Comparison of ENCODE assay signal across 25 cellular contexts in the genomic region with DNA sequence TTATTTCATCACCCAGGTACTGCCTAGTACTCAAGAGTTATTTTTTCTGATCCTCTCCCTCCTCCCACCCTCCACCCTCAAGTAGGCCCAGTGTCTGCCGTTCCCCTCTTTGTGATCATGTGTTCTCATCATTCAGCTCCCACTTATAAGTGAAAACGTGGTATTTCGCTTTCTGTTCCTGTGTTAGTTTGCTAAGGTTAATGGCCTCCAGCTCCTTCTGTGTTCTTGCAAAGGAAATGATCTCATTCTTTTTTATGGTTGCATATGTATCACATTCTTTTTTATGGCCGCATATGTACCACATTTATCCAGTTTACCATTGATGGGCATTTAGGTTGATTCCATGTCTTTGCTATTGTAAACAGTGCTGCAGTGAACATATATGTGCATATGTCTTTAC. TPM values are rescaled to one million over a fixed set of nuclear protein-coding genes. Genes with fewer than 3 reads are reported as not detected.
A peak's percentile ranks its signal among the peaks of the same experiment; 100 is the strongest.
DNase-seq lines count a peak whose midpoint lies in the region; ATAC-seq, FAIRE-seq and TF ChIP-seq lines count a peak whose summit lies in the region.
"Had no signal": no experiment of that assay in that cellular context is flagged by ENCODE, and none has a peak within 500 bp of the region (broad histone marks: within the 10 kb centered on the region; RNA-seq: fewer than 3 reads in every experiment).

No MANE protein-coding gene starts in this region.

- H3K79me2 ChIP-seq in Karpas-422 (ENCODE audit: low read length) (peaks cover 47% of the 10 kb centered on the region), endothelial cell of umbilical vein (ENCODE audit: control insufficient read depth, insufficient read depth, low read length) (peaks cover 23% of the 10 kb centered on the region)

- peaks cover 73% of the 10 kb centered on the region for H3K36me3 ChIP-seq in Karpas-422 (ENCODE audit: insufficient read depth, low read length)
- H3K36me3 ChIP-seq in endothelial cell of umbilical vein (ENCODE audit: control insufficient read depth in 2 of 2, extremely low read depth in 1 of 2, insufficient read depth in 2 of 2, low read length in 2 of 2) = peaks cover 5 to 18% of the 10 kb centered on the region in 2 experiments

- H4K20me1 ChIP-seq in Karpas-422 (ENCODE audit: insufficient read depth, low read depth, low read length) = no peaks in the 10 kb centered on the region
- no peaks in the 10 kb centered on the region for H4K20me1 ChIP-seq in endothelial cell of umbilical vein (replicated peaks; ENCODE audit: control insufficient read depth, extremely low read depth, insufficient read depth, low read length)

- ATAC-seq in GM21737 (IDR thresholded peaks at IDR 0.05; ENCODE audit: unreplicated experiment) = no peak

- CTCF ChIA-PET in activated naive CD4-positive, alpha-beta T cell treated with anti-CD3 and anti-CD28 coated beads for 36 hours (lab: Charles Lee) = interaction anchor here (0.6 kb wide), 1 partner anchor 36 kb away, joined by 3 read pairs; no protein-coding TSS in a partner anchor
- CTCF ChIA-PET in endothelial cell of umbilical vein (lab: Charles Lee) = interaction anchor here (0.9 to 1.7 kb wide), 2 partner anchors 45 to 120 kb away, joined by 3 to 4 read pairs; no protein-coding TSS in a partner anchor

- H3K27ac ChIP-seq in Karpas-422 (ENCODE audit: low read length) (no peak overlapping the region), endothelial cell of umbilical vein (ENCODE audit: insufficient read depth, low read depth, low read length) (no peak overlapping the region)
- H3K27ac ChIP-seq: HL-60, KMS-11, SK-N-MC had no signal

- TF ChIP-seq CTCF in endothelial cell of umbilical vein (IDR thresholded peaks at IDR 0.05; ENCODE audit: extremely low read depth in 1 of 2, insufficient read depth in 1 of 2, low read depth in 1 of 2, low read length in 2 of 2) = no peak

- no peaks in the 10 kb centered on the region for H3K9me1 ChIP-seq in endothelial cell of umbilical vein (replicated peaks; ENCODE audit: control insufficient read depth, extremely low read depth, insufficient read depth, low read length)

- dilution Hi-C loops in endothelial cell of umbilical vein (cut with MboI; ENCODE audit: extremely low pct_ligation_motif_present, low sequenced_read_pairs) = no loop called here

- H3K27me3 Mint-ChIP-seq in activated CD4-positive, alpha-beta T cell treated with anti-CD3 and anti-CD28 coated beads, Interleukin-2, amount 10 ng/mL, durations not matched to agents 24 days and 14 days = no peaks in the 10 kb centered on the region
- H3K27me3 Mint-ChIP-seq in activated naive CD4-positive, alpha-beta T cell treated with anti-CD3 and anti-CD28 coated beads for 36 hours (ENCODE audit: low read depth) = no peaks in the 10 kb centered on the region
- H3K27me3 Mint-ChIP-seq: IgD-negative memory B cell had no signal

- intact Hi-C loops in activated CD4-positive, alpha-beta T cell treated with anti-CD3 and anti-CD28 coated beads, Interleukin-2, amount 10 ng/mL, durations not matched to agents 24 days and 14 days (cut with micrococcal nuclease) = no loop called here
- intact Hi-C loops in activated naive CD4-positive, alpha-beta T cell treated with anti-CD3 and anti-CD28 coated beads for 36 hours (cut with micrococcal nuclease) = no loop called here
- intact Hi-C loops in endothelial cell of umbilical vein (cut with micrococcal nuclease) = no loop called here

- H3K9me3 Mint-ChIP-seq in activated CD4-positive, alpha-beta T cell treated with anti-CD3 and anti-CD28 coated beads, Interleukin-2, amount 10 ng/mL, durations not matched to agents 24 days and 14 days = no peaks in the 10 kb centered on the region
- no peaks in the 10 kb centered on the region for H3K9me3 Mint-ChIP-seq in activated naive CD4-positive, alpha-beta T cell treated with anti-CD3 and anti-CD28 coated beads for 36 hours
- H3K9me3 Mint-ChIP-seq: IgD-negative memory B cell had no signal

- H3K36me3 Mint-ChIP-seq in activated CD4-positive, alpha-beta T cell treated with anti-CD3 and anti-CD28 coated beads, Interleukin-2, amount 10 ng/mL, durations not matched to agents 24 days and 14 days (ENCODE audit: low read depth) = peaks cover 64% of the 10 kb centered on the region
- H3K36me3 Mint-ChIP-seq in activated naive CD4-positive, alpha-beta T cell treated with anti-CD3 and anti-CD28 coated beads for 36 hours (ENCODE audit: low read depth) = peaks cover 44% of the 10 kb centered on the region

- POLR2A ChIA-PET in endothelial cell of umbilical vein (lab: Charles Lee) = interaction anchor here (0.7 kb wide), 1 partner anchor 9 kb away, joined by 3 read pairs; a partner anchor contains a TSS

- H2AFZ ChIP-seq in Karpas-422 (ENCODE audit: low read length) (no peak overlapping the region), endothelial cell of umbilical vein (ENCODE audit: low read depth, low read length) (no peak overlapping the region)

- no peak overlapping the region for H3K4me3 Mint-ChIP-seq in activated CD4-positive, alpha-beta T cell treated with anti-CD3 and anti-CD28 coated beads, Interleukin-2, amount 10 ng/mL, durations not matched to agents 24 days and 14 days
- no peak overlapping the region for H3K4me3 Mint-ChIP-seq in activated naive CD4-positive, alpha-beta T cell treated with anti-CD3 and anti-CD28 coated beads for 36 hours
- H3K4me3 Mint-ChIP-seq: IgD-negative memory B cell had no signal

- H3K27ac Mint-ChIP-seq in activated CD4-positive, alpha-beta T cell treated with anti-CD3 and anti-CD28 coated beads, Interleukin-2, amount 10 ng/mL, durations not matched to agents 24 days and 14 days = peak overlapping the region; percentile 71
- peak overlapping the region; percentile 51 for H3K27ac Mint-ChIP-seq in activated naive CD4-positive, alpha-beta T cell treated with anti-CD3 and anti-CD28 coated beads for 36 hours
- H3K27ac Mint-ChIP-seq: IgD-negative memory B cell had no signal

- H3K27me3 ChIP-seq in Karpas-422 (ENCODE audit: low read length) (no peaks in the 10 kb centered on the region), endothelial cell of umbilical vein (ENCODE audit: control insufficient read depth in 2 of 2, insufficient read depth in 2 of 2, low read length in 2 of 2) (no peaks in the 10 kb centered on the region)

- no TSS peak for BruUV-seq in endothelial cell of umbilical vein (replicated peaks; lab: Mats Ljungman, UMichigan)

- peaks cover 23% of the 10 kb centered on the region for H3K4me1 Mint-ChIP-seq in activated CD4-positive, alpha-beta T cell treated with anti-CD3 and anti-CD28 coated beads, Interleukin-2, amount 10 ng/mL, durations not matched to agents 24 days and 14 days
- peaks cover 18% of the 10 kb centered on the region for H3K4me1 Mint-ChIP-seq in activated naive CD4-positive, alpha-beta T cell treated with anti-CD3 and anti-CD28 coated beads for 36 hours (ENCODE audit: low read depth)

- no peak for FAIRE-seq in endothelial cell of umbilical vein (lab: Jason Lieb, UNC)
- FAIRE-seq: GM18507, H54, RCC 7860 had no signal

- no peak for DNase-seq in activated CD4-positive, alpha-beta T cell treated with anti-CD3 and anti-CD28 coated beads, Interleukin-2, amount 10 ng/mL, durations not matched to agents 24 days and 14 days
- DNase-seq in activated CD4-positive, alpha-beta T cell treated with anti-CD3 and anti-CD28 coated beads, Interleukin-2, amount 50 U/mL, for 1 hour = no peak
- DNase-seq in activated naive CD4-positive, alpha-beta T cell treated with anti-CD3 and anti-CD28 coated beads for 36 hours = no peak
- no peak for DNase-seq in activated naive CD4-positive, alpha-beta T cell (lab: John Stamatoyannopoulos, UW)
- DNase-seq in Karpas-422 = peak; percentile 38
- DNase-seq in endothelial cell of umbilical vein (ENCODE audit: low read depth, low spot score) = peak; percentile 11
- no peak for DNase-seq in cerebellar cortex (ENCODE audit: low spot score)
- DNase-seq: 8988T, Calu3, DMS79 treated with DMSO at 0.1 percent for 48 hours, NCI-H1417, NCI-H1694, NCI-H2029 treated with DMSO at 0.1 percent for 48 hours, NCI-H345, NCI-H510A treated with DMSO at 0.1 percent for 48 hours, NCI-H774, SIG-M5 had no signal

- no peak overlapping the region for H3K4me3 ChIP-seq in Karpas-422 (ENCODE audit: low read length)
- no peak overlapping the region for H3K4me3 ChIP-seq in endothelial cell of umbilical vein (replicated peaks in 1 of 3; ENCODE audit: insufficient read depth in 1 of 3, low read depth in 1 of 3, low read length in 3 of 3)
- H3K4me3 ChIP-seq: SK-N-MC had no signal

- H3K9me3 ChIP-seq in Karpas-422 (ENCODE audit: low read length) (no peaks in the 10 kb centered on the region), endothelial cell of umbilical vein (replicated peaks; ENCODE audit: control insufficient read depth, insufficient read depth, low read length) (no peaks in the 10 kb centered on the region)

- no peak overlapping the region for H3K9ac ChIP-seq in Karpas-422 (ENCODE audit: low read length)
- H3K9ac ChIP-seq in endothelial cell of umbilical vein (replicated peaks; ENCODE audit: extremely low read depth, insufficient read depth, low read length) = no peak overlapping the region
- H3K9ac ChIP-seq: KMS-11 had no signal

- no peak for TF ChIP-seq POLR2A in endothelial cell of umbilical vein (IDR thresholded peaks at IDR 0.05; ENCODE audit: low read depth, low read length)

- no peak overlapping the region for H3K4me2 ChIP-seq in Karpas-422 (ENCODE audit: low read depth, low read length, poor library complexity, severe bottlenecking)
- no peak overlapping the region for H3K4me2 ChIP-seq in endothelial cell of umbilical vein (ENCODE audit: insufficient read depth, low read length)
- H3K4me2 ChIP-seq: KMS-11 had no signal

- no peaks in the 10 kb centered on the region for H3K9me2 ChIP-seq in Karpas-422 (replicated peaks; ENCODE audit: insufficient read depth, low read length)

- no peaks in the 10 kb centered on the region for H3K4me1 ChIP-seq in Karpas-422 (ENCODE audit: low read length)
- no peaks in the 10 kb centered on the region for H3K4me1 ChIP-seq in endothelial cell of umbilical vein (ENCODE audit: control insufficient read depth, extremely low read depth, insufficient read depth, low read length)

RNA-seq across cellular contexts. Expression of a gene that starts 8.2 kb away (rescaled TPM):
- 15.0 and 17.6 TPM in 2 replicates for total RNA-seq in activated CD4-positive, alpha-beta T cell treated with anti-CD3 and anti-CD28 coated beads, Interleukin-2, amount 10 ng/mL, durations not matched to agents 24 days and 14 days
- total RNA-seq in activated naive CD4-positive, alpha-beta T cell treated with anti-CD3 and anti-CD28 coated beads for 36 hours = 10 to 100 TPM; 27.4 to 27.7 TPM
- 21.2 and 31.1 TPM in 2 replicates for total RNA-seq in Karpas-422 (2014; rRNA removed; shearing (Covaris generic); ENCODE audit: low replicate concordance)
- 17.8 and 20.0 TPM in 2 replicates for total RNA-seq in endothelial cell of umbilical vein
- 8.5 and 8.7 TPM in 2 replicates for polyA plus RNA-seq in endothelial cell of umbilical vein
- 7.2 and 8.7 TPM in 2 replicates for polyA plus RNA-seq in endothelial cell of umbilical vein (2011; cell fraction: cytosol; rRNA removed)
- polyA plus RNA-seq in endothelial cell of umbilical vein (2011; cell fraction: nucleus; rRNA removed) = 27.3 and 28.4 TPM in 2 replicates
- polyA plus RNA-seq in endothelial cell of umbilical vein (2012) = 12.7 and 15.8 TPM in 2 replicates
- polyA minus RNA-seq in endothelial cell of umbilical vein = 12.6 and 18.4 TPM in 2 replicates
- polyA minus RNA-seq in endothelial cell of umbilical vein (2011; cell fraction: cytosol; rRNA and poly(A)+ RNA removed) = 12.3 TPM
- 24.9 and 32.0 TPM in 2 replicates for polyA minus RNA-seq in endothelial cell of umbilical vein (2011; cell fraction: nucleus; rRNA and poly(A)+ RNA removed)

RNA-seq across cellular contexts. Expression of a gene that starts 8.4 kb away (rescaled TPM):
- total RNA-seq in activated CD4-positive, alpha-beta T cell treated with anti-CD3 and anti-CD28 coated beads, Interleukin-2, amount 10 ng/mL, durations not matched to agents 24 days and 14 days = 37.1 and 39.1 TPM in 2 replicates
- 10 to 100 TPM; 26.6 to 28.4 TPM for total RNA-seq in activated naive CD4-positive, alpha-beta T cell treated with anti-CD3 and anti-CD28 coated beads for 36 hours
- 19.9 and 27.2 TPM in 2 replicates for total RNA-seq in Karpas-422 (2014; rRNA removed; shearing (Covaris generic); ENCODE audit: low replicate concordance)
- 41.1 and 45.5 TPM in 2 replicates for total RNA-seq in endothelial cell of umbilical vein
- 17.7 and 22.3 TPM in 2 replicates for polyA plus RNA-seq in endothelial cell of umbilical vein
- 17.9 and 18.6 TPM in 2 replicates for polyA plus RNA-seq in endothelial cell of umbilical vein (2011; cell fraction: cytosol; rRNA removed)
- polyA plus RNA-seq in endothelial cell of umbilical vein (2011; cell fraction: nucleus; rRNA removed) = 31.8 and 46.4 TPM in 2 replicates
- polyA plus RNA-seq in endothelial cell of umbilical vein (2012) = 22.2 and 27.7 TPM in 2 replicates
- polyA minus RNA-seq in endothelial cell of umbilical vein = 45.6 and 47.3 TPM in 2 replicates
- 36.8 TPM for polyA minus RNA-seq in endothelial cell of umbilical vein (2011; cell fraction: cytosol; rRNA and poly(A)+ RNA removed)
- 41.9 and 53.4 TPM in 2 replicates for polyA minus RNA-seq in endothelial cell of umbilical vein (2011; cell fraction: nucleus; rRNA and poly(A)+ RNA removed)

RNA-seq across cellular contexts. Expression of a gene that starts 56.7 kb away (rescaled TPM):
- total RNA-seq in activated CD4-positive, alpha-beta T cell treated with anti-CD3 and anti-CD28 coated beads, Interleukin-2, amount 10 ng/mL, durations not matched to agents 24 days and 14 days = 58.0 TPM in 2 replicates
- total RNA-seq in activated naive CD4-positive, alpha-beta T cell treated with anti-CD3 and anti-CD28 coated beads for 36 hours = 10 to 100 TPM; 58.9 to 60.7 TPM
- total RNA-seq in Karpas-422 (2014; rRNA removed; shearing (Covaris generic); ENCODE audit: low replicate concordance) = 65.3 and 99.4 TPM in 2 replicates
- total RNA-seq in endothelial cell of umbilical vein = 50.2 and 56.7 TPM in 2 replicates
- 51.1 and 56.5 TPM in 2 replicates for polyA plus RNA-seq in endothelial cell of umbilical vein
- polyA plus RNA-seq in endothelial cell of umbilical vein (2011; cell fraction: cytosol; rRNA removed) = 34.8 and 37.1 TPM in 2 replicates
- 216 and 234 TPM in 2 replicates for polyA plus RNA-seq in endothelial cell of umbilical vein (2011; cell fraction: nucleus; rRNA removed)
- 31.9 and 37.7 TPM in 2 replicates for polyA plus RNA-seq in endothelial cell of umbilical vein (2012)
- 71.0 and 81.7 TPM in 2 replicates for polyA minus RNA-seq in endothelial cell of umbilical vein
- 17.6 TPM for polyA minus RNA-seq in endothelial cell of umbilical vein (2011; cell fraction: cytosol; rRNA and poly(A)+ RNA removed)
- 82.7 and 126 TPM in 2 replicates for polyA minus RNA-seq in endothelial cell of umbilical vein (2011; cell fraction: nucleus; rRNA and poly(A)+ RNA removed)

Comparison
In these comparisons a context has a peak if more than half of its experiments do, and no peak if none do; other contexts are left out.
1. DNase-seq: peak in Karpas-422 (single experiment) and endothelial cell of umbilical vein (single experiment); none in activated CD4-positive, alpha-beta T cell treated with anti-CD3 and anti-CD28 coated beads, Interleukin-2, amount 10 ng/mL, durations not matched to agents 24 days and 14 days (single experiment), activated CD4-positive, alpha-beta T cell treated with anti-CD3 and anti-CD28 coated beads, Interleukin-2, amount 50 U/mL, for 1 hour (single experiment), activated naive CD4-positive, alpha-beta T cell treated with anti-CD3 and anti-CD28 coated beads for 36 hours (single experiment), activated naive CD4-positive, alpha-beta T cell (0 of 4) and cerebellar cortex (single experiment).